Comparison of ENCODE assay signal across 24 cellular contexts in the genomic region with DNA sequence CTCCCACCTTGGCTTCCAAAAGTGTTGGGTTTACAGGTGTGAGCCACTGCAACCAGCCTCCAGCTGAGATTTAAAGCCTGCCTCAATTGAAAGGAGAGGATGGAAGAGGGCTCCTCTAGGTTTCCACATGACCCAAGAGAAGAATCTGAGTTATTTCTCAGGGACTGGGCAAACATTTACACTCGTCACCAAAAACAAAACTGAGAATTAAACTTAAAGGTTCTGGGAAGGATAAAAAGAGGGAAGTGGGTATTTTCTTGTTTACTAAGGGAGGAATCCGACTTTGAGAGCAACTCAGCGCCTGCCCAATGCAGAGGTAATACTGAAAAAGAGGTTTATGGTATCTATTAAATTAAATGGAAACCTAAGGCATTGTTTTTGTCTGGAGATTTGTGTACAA. TPM values are rescaled to one million over a fixed set of nuclear protein-coding genes. Genes with fewer than 3 reads are reported as not detected.
"Had no signal": no experiment of that assay in that cellular context is flagged by ENCODE, and none has a peak within 500 bp of the region (broad histone marks: within the 10 kb centered on the region; RNA-seq: fewer than 3 reads in every experiment).

No MANE protein-coding gene starts in this region.

- H3K4me1 Mint-ChIP-seq: neural progenitor cell had no signal

- H3K27ac Mint-ChIP-seq: activated CD4-positive, alpha-beta T cell treated with anti-CD3 and anti-CD28 coated beads, Interleukin-2, amount 10 ng/mL, durations not matched to agents 24 days and 14 days; activated CD8-positive, alpha-beta T cell treated with anti-CD3 and anti-CD28 coated beads, Interleukin-2, amount 10 ng/mL, durations not matched to agents 7 days and 5 days; activated naive CD4-positive, alpha-beta T cell treated with anti-CD3 and anti-CD28 coated beads, Interleukin-2, amount 50 U/mL, for 72 hours; activated T-helper 1 cell treated with anti-CD3 and anti-CD28 coated beads, Interleukin-12 subunit alpha, Interleukin-12 subunit beta, Interleukin-2, Interleukin-4 antibody, amounts not matched to agents 30 ng/mL and 10 ng/mL and 1 ng/mL, durations not matched to agents 14 hours and 24 hours and 36 hours; naive thymus-derived CD8-positive, alpha-beta T cell; neural progenitor cell; progenitor cell of endocrine pancreas had no signal

- H3K4me1 ChIP-seq: neural progenitor cell had no signal

- H3K36me3 Mint-ChIP-seq: activated naive CD4-positive, alpha-beta T cell treated with anti-CD3 and anti-CD28 coated beads, Interleukin-2, amount 50 U/mL, for 72 hours; brain; neural progenitor cell had no signal

- DNase-seq: activated CD4-positive, alpha-beta T cell treated with anti-CD3 and anti-CD28 coated beads, Interleukin-2, amount 10 ng/mL, durations not matched to agents 24 days and 14 days; activated CD8-positive, alpha-beta T cell treated with anti-CD3 and anti-CD28 coated beads, Interleukin-2, amount 10 ng/mL, durations not matched to agents 7 days and 5 days; activated gamma-delta T cell; aorta; heart left ventricle; islet precursor cell; left cardiac atrium; mesendoderm; naive thymus-derived CD8-positive, alpha-beta T cell; retina; stimulated activated CD4-positive, alpha-beta T cell treated with anti-CD3 and anti-CD28 coated beads, Interleukin-4, amount 100 ng/mL, for 1 hour; stimulated activated naive CD8-positive, alpha-beta T cell treated with anti-CD3 and anti-CD28 coated beads, Interleukin-15, Interleukin-2, amounts not matched to agents 100 U/mL and 50 U/mL, for 24 hours; T-helper 2 cell; upper lobe of left lung had no signal

- H3K36me3 ChIP-seq: heart left ventricle, neural progenitor cell, upper lobe of left lung had no signal

- H3K4me3 Mint-ChIP-seq: activated CD4-positive, alpha-beta T cell treated with anti-CD3 and anti-CD28 coated beads, Interleukin-2, amount 10 ng/mL, durations not matched to agents 24 days and 14 days; activated CD8-positive, alpha-beta T cell treated with anti-CD3 and anti-CD28 coated beads, Interleukin-2, amount 10 ng/mL, durations not matched to agents 7 days and 5 days; activated T-helper 1 cell treated with anti-CD3 and anti-CD28 coated beads, Interleukin-12 subunit alpha, Interleukin-12 subunit beta, Interleukin-2, Interleukin-4 antibody, amounts not matched to agents 30 ng/mL and 10 ng/mL and 1 ng/mL, durations not matched to agents 14 hours and 24 hours and 36 hours; brain; naive thymus-derived CD8-positive, alpha-beta T cell; neural progenitor cell had no signal

- H3K9me3 ChIP-seq: heart left ventricle, upper lobe of left lung had no signal

- H3K27me3 ChIP-seq: upper lobe of left lung had no signal

- H3K4me3 ChIP-seq: heart left ventricle, neural progenitor cell, upper lobe of left lung had no signal

- ATAC-seq: activated CD8-positive, alpha-beta T cell treated with anti-CD3 and anti-CD28 coated beads, Interleukin-2, amount 10 ng/mL, durations not matched to agents 7 days and 5 days; activated naive CD4-positive, alpha-beta T cell treated with anti-CD3 and anti-CD28 coated beads, Interleukin-2, amount 50 U/mL, for 72 hours; heart left ventricle; left cardiac atrium; naive thymus-derived CD8-positive, alpha-beta T cell; stimulated activated naive CD8-positive, alpha-beta T cell treated with anti-CD3 and anti-CD28 coated beads, Interleukin-15, Interleukin-2, amounts not matched to agents 100 U/mL and 50 U/mL, for 24 hours had no signal

- H3K9me3 Mint-ChIP-seq: activated CD4-positive, alpha-beta T cell treated with anti-CD3 and anti-CD28 coated beads, Interleukin-2, amount 10 ng/mL, durations not matched to agents 24 days and 14 days; activated naive CD4-positive, alpha-beta T cell treated with anti-CD3 and anti-CD28 coated beads, Interleukin-2, amount 50 U/mL, for 72 hours; activated T-helper 1 cell treated with anti-CD3 and anti-CD28 coated beads, Interleukin-12 subunit alpha, Interleukin-12 subunit beta, Interleukin-2, Interleukin-4 antibody, amounts not matched to agents 30 ng/mL and 10 ng/mL and 1 ng/mL, durations not matched to agents 14 hours and 24 hours and 36 hours; naive thymus-derived CD8-positive, alpha-beta T cell; neural progenitor cell had no signal

RNA-seq across cellular contexts. Expression of a gene that starts 13.3 kb away (rescaled TPM):
- total RNA-seq: activated CD4-positive, alpha-beta T cell treated with anti-CD3 and anti-CD28 coated beads, Interleukin-2, amount 10 ng/mL, durations not matched to agents 24 days and 14 days; activated CD8-positive, alpha-beta T cell treated with anti-CD3 and anti-CD28 coated beads, Interleukin-2, amount 10 ng/mL, durations not matched to agents 7 days and 5 days; activated naive CD4-positive, alpha-beta T cell treated with anti-CD3 and anti-CD28 coated beads, Interleukin-2, amount 50 U/mL, for 72 hours; activated T-helper 1 cell treated with anti-CD3 and anti-CD28 coated beads, Interleukin-12 subunit alpha, Interleukin-12 subunit beta, Interleukin-2, Interleukin-4 antibody, amounts not matched to agents 30 ng/mL and 10 ng/mL and 1 ng/mL, durations not matched to agents 14 hours and 24 hours and 36 hours; aorta; cardiac septum; chondrocyte; fibroblast of villous mesenchyme; heart left ventricle; left cardiac atrium; naive thymus-derived CD8-positive, alpha-beta T cell; omental fat pad; subcutaneous adipose tissue; upper lobe of left lung had no signal
